Comparison of ENCODE assay signal across 18 cellular contexts in the genomic region with DNA sequence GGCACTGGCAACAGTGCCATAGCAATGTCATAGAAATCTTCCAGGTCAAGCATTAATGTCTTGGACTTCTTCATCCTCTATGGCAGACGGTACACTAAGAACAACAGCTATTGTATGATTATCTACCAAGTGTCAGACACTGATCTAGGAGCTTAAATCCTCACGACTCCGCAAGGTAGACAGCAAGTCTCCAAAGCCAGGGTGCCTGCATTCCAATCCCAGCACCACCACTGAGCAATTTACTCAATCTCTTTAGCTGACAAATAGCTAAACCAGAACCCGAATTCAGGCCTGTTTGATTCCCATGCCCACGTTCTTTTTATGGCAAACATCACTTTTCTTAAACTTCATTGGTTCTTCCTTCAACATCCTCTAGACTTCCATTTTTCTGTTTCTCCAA. TPM values are rescaled to one million over a fixed set of nuclear protein-coding genes. Genes with fewer than 3 reads are reported as not detected.
DNase-seq lines count a peak whose midpoint lies in the region; ATAC-seq and TF ChIP-seq lines count a peak whose summit lies in the region.
"Had no signal": no experiment of that assay in that cellular context is flagged by ENCODE, and none has a peak within 500 bp of the region (broad histone marks: within the 10 kb centered on the region; RNA-seq: fewer than 3 reads in every experiment).

No MANE protein-coding gene starts in this region.

- intact Hi-C loops in MCF 10A (cut with micrococcal nuclease): loop anchor here (1.0 to 5.0 kb wide), 2 partner anchors 28 to 51 kb away; no protein-coding TSS in a partner anchor
- intact Hi-C loops in breast epithelium (cut with DNase I; ENCODE audit: low total_unique reads): no loop called here
- intact Hi-C loops in mammary epithelial cell (cut with micrococcal nuclease): loop anchor here (1.0 to 10.0 kb wide), 2 partner anchors 28 to 207 kb away; partner anchors contain the start of gene ERLIN1
- intact Hi-C loops in uterus (cut with DNase I; ENCODE audit: low total_unique reads): no loop called here

- H3K27ac Mint-ChIP-seq in MCF 10A (ENCODE audit: low read depth, unreplicated experiment) (peak overlapping the region; percentile 100), mesothelial cell of epicardium (peak overlapping the region; percentile 72)
- H3K27ac Mint-ChIP-seq: activated CD4-positive, alpha-beta memory T cell treated with anti-CD3 and anti-CD28 coated beads, Interleukin-2, amount 10 ng/mL, durations not matched to agents 7 days and 5 days; natural killer cell had no signal

- no peak for TF ChIP-seq POLR2A in breast epithelium (IDR thresholded peaks at IDR 0.05)
- no peak for TF ChIP-seq POLR2A in uterus (IDR thresholded peaks at IDR 0.05)

- no peak for TF ChIP-seq CTCF in MCF 10A (IDR thresholded peaks at IDR 0.05; ENCODE audit: unreplicated experiment)
- no peak for TF ChIP-seq CTCF in breast epithelium (IDR thresholded peaks at IDR 0.05)
- no peak for TF ChIP-seq CTCF in mammary epithelial cell (conservative IDR thresholded peaks at IDR 0.05 in 1 of 2, IDR thresholded peaks at IDR 0.05 in 1 of 2; ENCODE audit: extremely low read depth in 1 of 2, insufficient read depth in 1 of 2, low read depth in 1 of 2, low read length in 2 of 2)
- no peak for TF ChIP-seq CTCF in mesothelial cell of epicardium (IDR thresholded peaks at IDR 0.05; ENCODE audit: unreplicated experiment)
- no peak for TF ChIP-seq CTCF in uterus (IDR thresholded peaks at IDR 0.05)

- BruUV-seq in MCF 10A (replicated peaks; lab: Mats Ljungman, UMichigan) (no TSS peak), mammary epithelial cell (replicated peaks; lab: Mats Ljungman, UMichigan) (no TSS peak)

- H2AFZ ChIP-seq in mammary epithelial cell (ENCODE audit: low read depth, low read length): no peak overlapping the region

- ATAC-seq in HG03521 (IDR thresholded peaks at IDR 0.05; ENCODE audit: unreplicated experiment) (no peak), esophagus mucosa (no peak)
- ATAC-seq: natural killer cell; stimulated activated naive CD8-positive, alpha-beta T cell treated with anti-CD3 and anti-CD28 coated beads, Interleukin-15, Interleukin-2, amounts not matched to agents 100 U/mL and 50 U/mL, for 24 hours had no signal

- H3K27me3 Mint-ChIP-seq in MCF 10A (ENCODE audit: insufficient read depth, unreplicated experiment): no peaks in the 10 kb centered on the region
- no peaks in the 10 kb centered on the region for H3K27me3 Mint-ChIP-seq in mesothelial cell of epicardium (ENCODE audit: low read depth)
- H3K27me3 Mint-ChIP-seq: activated CD4-positive, alpha-beta memory T cell treated with anti-CD3 and anti-CD28 coated beads, Interleukin-2, amount 10 ng/mL, durations not matched to agents 7 days and 5 days had no signal

- H3K9ac ChIP-seq in mammary epithelial cell (ENCODE audit: insufficient read depth, low read length): no peak overlapping the region

- peaks cover 89% of the 10 kb centered on the region for H3K79me2 ChIP-seq in mammary epithelial cell (ENCODE audit: insufficient read depth, low read length)

- peak overlapping the region in 1 of 2 donors; percentile 44 for H3K27ac ChIP-seq in breast epithelium
- peak overlapping the region; percentile 95 for H3K27ac ChIP-seq in mammary epithelial cell (ENCODE audit: insufficient read depth, low read depth, low read length)
- H3K27ac ChIP-seq in uterus: peak overlapping the region; percentile 34 to 76

- no peaks in the 10 kb centered on the region for H3K9me3 Mint-ChIP-seq in MCF 10A (ENCODE audit: unreplicated experiment)
- no peaks in the 10 kb centered on the region for H3K9me3 Mint-ChIP-seq in mesothelial cell of epicardium
- H3K9me3 Mint-ChIP-seq: activated CD4-positive, alpha-beta memory T cell treated with anti-CD3 and anti-CD28 coated beads, Interleukin-2, amount 10 ng/mL, durations not matched to agents 7 days and 5 days; natural killer cell had no signal

- H3K9me3 ChIP-seq in breast epithelium: no peaks in the 10 kb centered on the region
- no peaks in the 10 kb centered on the region for H3K9me3 ChIP-seq in mammary epithelial cell (replicated peaks; ENCODE audit: insufficient read depth, low read length)
- H3K9me3 ChIP-seq in uterus: no peaks in the 10 kb centered on the region
- H3K9me3 ChIP-seq: ascending aorta had no signal

- H3K4me1 ChIP-seq in breast epithelium (no peaks in the 10 kb centered on the region), mammary epithelial cell (ENCODE audit: insufficient read depth, low read length) (peaks cover 33% of the 10 kb centered on the region), uterus (no peaks in the 10 kb centered on the region)

- WGBS in mammary epithelial cell (ENCODE audit: low coverage, missing lambda C conversion rate): 100% methylated on average over 5 of the region's 5 CpGs

- H3K4me2 ChIP-seq in mammary epithelial cell (ENCODE audit: insufficient read depth, low read depth, low read length): no peak overlapping the region

- in situ Hi-C loops in mammary epithelial cell (cut with MboI; ENCODE audit: low sequenced_read_pairs in 2 of 2): no loop called here

- H3K4me3 Mint-ChIP-seq in MCF 10A (ENCODE audit: unreplicated experiment) (peak overlapping the region; percentile 8), mesothelial cell of epicardium (no peak overlapping the region)
- H3K4me3 Mint-ChIP-seq: activated CD4-positive, alpha-beta memory T cell treated with anti-CD3 and anti-CD28 coated beads, Interleukin-2, amount 10 ng/mL, durations not matched to agents 7 days and 5 days; natural killer cell had no signal

- H3K36me3 Mint-ChIP-seq in MCF 10A (ENCODE audit: insufficient read depth, unreplicated experiment) (peaks cover 6% of the 10 kb centered on the region), mesothelial cell of epicardium (no peaks in the 10 kb centered on the region)
- H3K36me3 Mint-ChIP-seq: natural killer cell had no signal

- DNase-seq in MCF 10A (ENCODE audit: unreplicated experiment) (no peak), breast epithelium (ENCODE audit: low spot score in 2 of 2) (no peak), mammary epithelial cell (no peak), mesothelial cell of epicardium (ENCODE audit: low spot score in 2 of 2, unreplicated experiment in 2 of 2) (no peak), uterus (no peak)
- DNase-seq in activated CD8-positive, alpha-beta memory T cell treated with anti-CD3 and anti-CD28 coated beads, Interleukin-2, amount 50 U/mL, for 48 hours: no peak
- DNase-seq: activated CD4-positive, alpha-beta memory T cell treated with anti-CD3 and anti-CD28 coated beads, Interleukin-2, amount 10 ng/mL, durations not matched to agents 7 days and 5 days; COR-L47; foreskin melanocyte; natural killer cell; NCI-H2227 treated with DMSO at 0.1 percent for 48 hours; retina; RPMI8226; stimulated activated naive CD8-positive, alpha-beta T cell treated with anti-CD3 and anti-CD28 coated beads, Interleukin-15, Interleukin-2, amounts not matched to agents 100 U/mL and 50 U/mL, for 24 hours; T-helper 9 cell had no signal

- H3K27me3 ChIP-seq in breast epithelium (no peaks in the 10 kb centered on the region), mammary epithelial cell (ENCODE audit: insufficient read depth, low read length) (no peaks in the 10 kb centered on the region), uterus (no peaks in the 10 kb centered on the region)
- H3K27me3 ChIP-seq: ascending aorta had no signal

- POLR2A ChIA-PET in MCF 10A (lab: Yijun Ruan, JAX): interaction anchor here (0.6 to 16.1 kb wide), 5 partner anchors 12 to 341 kb away, joined by 3 to 547 read pairs (median 11); partner anchors contain the start of gene DNMBP

- CTCF ChIA-PET in MCF 10A (lab: Yijun Ruan, JAX): interaction anchor here (0.8 to 6.3 kb wide), 4 partner anchors 30 to 68 kb away, joined by 3 to 55 read pairs (median 9); partner anchors contain the start of gene DNMBP
- CTCF ChIA-PET in mammary epithelial cell (lab: Charles Lee; ENCODE audit: low non-redundant PET): interaction anchor here (0.9 kb wide), 1 partner anchor 32 kb away, joined by 3 read pairs; the partner anchor contains the start of gene DNMBP

- H3K4me3 ChIP-seq in breast epithelium: no peak overlapping the region
- no peak overlapping the region for H3K4me3 ChIP-seq in mammary epithelial cell (replicated peaks in 1 of 3; ENCODE audit: insufficient read depth in 1 of 3, low read depth in 2 of 3, low read length in 3 of 3)
- H3K4me3 ChIP-seq in uterus: no peak overlapping the region
- H3K4me3 ChIP-seq: ascending aorta had no signal

- H3K36me3 ChIP-seq in breast epithelium (no peaks in the 10 kb centered on the region), mammary epithelial cell (ENCODE audit: insufficient read depth, low read length) (no peaks in the 10 kb centered on the region), uterus (no peaks in the 10 kb centered on the region)
- H3K36me3 ChIP-seq: ascending aorta had no signal

- no peaks in the 10 kb centered on the region for H4K20me1 ChIP-seq in mammary epithelial cell (ENCODE audit: insufficient read depth, low read length)

- H3K4me1 Mint-ChIP-seq in MCF 10A (ENCODE audit: insufficient read depth, unreplicated experiment): peaks cover 25% of the 10 kb centered on the region
- peaks cover 54% of the 10 kb centered on the region for H3K4me1 Mint-ChIP-seq in mesothelial cell of epicardium
- H3K4me1 Mint-ChIP-seq: activated CD4-positive, alpha-beta memory T cell treated with anti-CD3 and anti-CD28 coated beads, Interleukin-2, amount 10 ng/mL, durations not matched to agents 7 days and 5 days had no signal

- dilution Hi-C loops in mammary epithelial cell (cut with HindIII; ENCODE audit: low sequenced_read_pairs): loop anchor here (10.0 kb wide), 1 partner anchor 57 kb away; no protein-coding TSS in a partner anchor

RNA-seq across cellular contexts. Expression of gene DNMBP, which starts 31.8 kb away (rescaled TPM):
- total RNA-seq in MCF 10A (2022) (11.3 and 14.3 TPM in 2 replicates), breast epithelium (10 to 100 TPM; 15.1 to 20.6 (median 15.5) TPM), mammary epithelial cell (10 to 100 TPM in 1 of 2 donors, 1 to 10 TPM in 1; 8.7 to 17.6 TPM), mesothelial cell of epicardium (34.7 to 35.8 TPM (median 35.3 TPM) in 3 replicates), uterus (10 to 100 TPM in 3 of 4 donors, 1 to 10 TPM in 1; 5.9 to 34.9 (median 22.4) TPM), esophagus mucosa (12.4 TPM)
- 17.4 TPM for polyA plus RNA-seq in mammary epithelial cell
- polyA minus RNA-seq in mammary epithelial cell: 33.6 TPM

Comparison
In these comparisons a context has a peak if more than half of its experiments do, and no peak if none do; other contexts are left out.
1. intact Hi-C loops: an anchor here in MCF 10A (1.0 to 5.0 kb wide) and mammary epithelial cell (1.0 to 10.0 kb wide); none called in breast epithelium and uterus.